In the genomic region with DNA sequence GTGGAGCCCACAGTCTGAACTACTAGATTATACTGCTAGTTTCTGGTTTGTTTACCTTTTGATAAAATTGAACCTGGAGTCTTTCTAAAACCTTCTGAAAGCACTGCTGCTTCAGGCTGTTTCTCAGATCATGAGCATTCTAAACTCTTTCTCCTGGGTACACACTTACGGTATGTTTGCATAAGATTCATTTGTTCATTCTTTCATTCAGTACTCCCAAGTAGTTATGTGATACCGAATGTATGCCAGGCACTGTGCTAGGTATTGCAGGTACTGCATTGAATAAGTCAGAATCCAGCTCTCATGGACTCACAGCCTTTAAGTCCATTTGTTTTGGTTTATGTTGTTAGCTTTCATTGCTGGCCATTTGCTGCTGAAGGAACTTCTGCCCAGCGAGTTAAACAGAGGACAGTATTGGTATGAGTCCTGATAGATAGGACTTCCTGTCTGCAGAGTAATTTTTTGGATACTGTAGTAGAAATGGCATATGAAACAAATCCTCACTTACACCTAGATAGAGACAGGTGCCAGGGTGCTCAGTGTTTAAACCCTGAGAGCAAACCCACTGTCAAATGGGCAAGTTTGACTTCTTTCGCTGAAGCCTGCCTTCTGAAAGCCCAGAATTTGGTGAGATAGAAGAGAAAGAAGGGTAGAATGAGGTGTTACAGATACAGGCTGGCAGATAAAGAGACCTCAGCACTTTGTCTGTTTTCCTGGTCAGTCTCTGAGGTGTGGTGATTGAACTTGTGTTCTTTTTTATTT, we compare ENCODE assay signal across 9 cellular contexts. TPM values are rescaled to one million over a fixed set of nuclear protein-coding genes. Genes with fewer than 3 reads are reported as not detected.
DNase-seq lines count a peak whose midpoint lies in the region; ATAC-seq and TF ChIP-seq lines count a peak whose summit lies in the region.
"Had no signal": no experiment of that assay in that cellular context is flagged by ENCODE, and none has a peak within 500 bp of the region (broad histone marks: within the 10 kb centered on the region; RNA-seq: fewer than 3 reads in every experiment).

No MANE protein-coding gene starts in this region.

- no peaks in the 10 kb centered on the region for H3K36me3 ChIP-seq in CD4-positive, CD25-positive, alpha-beta regulatory T cell (ENCODE audit: control insufficient read depth, insufficient read depth, low read length)
- H3K36me3 ChIP-seq in MM.1S (replicated peaks; ENCODE audit: insufficient read depth, low read length), result no peaks in the 10 kb centered on the region
- no peaks in the 10 kb centered on the region for H3K36me3 ChIP-seq in neural progenitor cell

- H3K27me3 Mint-ChIP-seq in CD4-positive, CD25-positive, alpha-beta regulatory T cell, result no peaks in the 10 kb centered on the region
- no peaks in the 10 kb centered on the region for H3K27me3 Mint-ChIP-seq in dendritic cell treated with granulocyte-macrophage colony-stimulating factor and Interleukin-4, amounts not matched to agents 40 ng/mL and 50 ng/mL, for 4 days
- H3K27me3 Mint-ChIP-seq in neural progenitor cell (ENCODE audit: insufficient read depth, low read depth), result peaks cover 6% of the 10 kb centered on the region

- H3K9ac ChIP-seq in MM.1S (ENCODE audit: low read length), result peak overlapping the region; percentile 75
- no peak overlapping the region for H3K9ac ChIP-seq in neural progenitor cell

- no peak for ATAC-seq in CD4-positive, CD25-positive, alpha-beta regulatory T cell (ENCODE audit: low read depth in 2 of 2)
- ATAC-seq in GM19455 (IDR thresholded peaks at IDR 0.05; ENCODE audit: unreplicated experiment), result no peak
- no peak for ATAC-seq in GM21619 (IDR thresholded peaks at IDR 0.05; ENCODE audit: unreplicated experiment)
- no peak for ATAC-seq in HG03097 (IDR thresholded peaks at IDR 0.05; ENCODE audit: low FRiP score, unreplicated experiment)

- H3K4me1 ChIP-seq in CD4-positive, CD25-positive, alpha-beta regulatory T cell (ENCODE audit: control insufficient read depth, insufficient read depth, low read length, poor library complexity, severe bottlenecking), result peaks cover 74% of the 10 kb centered on the region
- H3K4me1 ChIP-seq in MM.1S (ENCODE audit: low read length) (peaks cover 39% of the 10 kb centered on the region), neural progenitor cell (peaks cover 60% of the 10 kb centered on the region)

- peaks cover 33% of the 10 kb centered on the region; the same call in 1 of the 2 replicates for H3F3A ChIP-seq in MM.1S (ENCODE audit: insufficient read depth, low read length)
- H3F3A ChIP-seq in neural progenitor cell (ENCODE audit: low read depth), result peaks cover 22% of the 10 kb centered on the region

- no peak for TF ChIP-seq CTCF in MM.1S (IDR thresholded peaks at IDR 0.05; ENCODE audit: low read length)
- no peak for TF ChIP-seq CTCF in neural progenitor cell (IDR thresholded peaks at IDR 0.05)

- H3K4me3 ChIP-seq in CD4-positive, CD25-positive, alpha-beta regulatory T cell (ENCODE audit: low read depth, low read length), result peak overlapping the region; percentile 98
- peak overlapping the region; percentile 76 for H3K4me3 ChIP-seq in MM.1S (ENCODE audit: low read length)
- peak overlapping the region; percentile 90 for H3K4me3 ChIP-seq in neural progenitor cell

- peaks cover 58% of the 10 kb centered on the region for H3K79me2 ChIP-seq in MM.1S (ENCODE audit: low read length)
- peaks cover 62% of the 10 kb centered on the region for H3K79me2 ChIP-seq in neural progenitor cell (ENCODE audit: low read depth)

- H4K20me1 ChIP-seq in MM.1S (ENCODE audit: insufficient read depth, low read length), result no peaks in the 10 kb centered on the region
- H4K20me1 ChIP-seq in neural progenitor cell (ENCODE audit: low read depth), result peaks cover 5% of the 10 kb centered on the region

- H3K36me3 Mint-ChIP-seq in CD4-positive, CD25-positive, alpha-beta regulatory T cell, result no peaks in the 10 kb centered on the region
- peaks cover 52% of the 10 kb centered on the region for H3K36me3 Mint-ChIP-seq in dendritic cell treated with granulocyte-macrophage colony-stimulating factor and Interleukin-4, amounts not matched to agents 40 ng/mL and 50 ng/mL, for 4 days (ENCODE audit: low read depth)
- H3K36me3 Mint-ChIP-seq in neural progenitor cell, result peaks cover 4% of the 10 kb centered on the region

- peak in 1 of 3 donors; percentile 39 for DNase-seq in CD4-positive, CD25-positive, alpha-beta regulatory T cell
- no peak for DNase-seq in MM.1S
- DNase-seq in neural progenitor cell (ENCODE audit: low spot score), result no peak
- DNase-seq in SW480 (ENCODE audit: low spot score), result no peak

- H2AFZ ChIP-seq in MM.1S (ENCODE audit: low read length), result no peak overlapping the region
- no peak overlapping the region for H2AFZ ChIP-seq in neural progenitor cell (replicated peaks)

- H3K27me3 ChIP-seq in CD4-positive, CD25-positive, alpha-beta regulatory T cell (ENCODE audit: control insufficient read depth, insufficient read depth, low read length), result no peaks in the 10 kb centered on the region
- H3K27me3 ChIP-seq in MM.1S (replicated peaks; ENCODE audit: insufficient read depth, low read length) (no peaks in the 10 kb centered on the region), neural progenitor cell (no peaks in the 10 kb centered on the region)

- H3K9me3 Mint-ChIP-seq in CD4-positive, CD25-positive, alpha-beta regulatory T cell, result no peaks in the 10 kb centered on the region
- no peaks in the 10 kb centered on the region for H3K9me3 Mint-ChIP-seq in dendritic cell treated with granulocyte-macrophage colony-stimulating factor and Interleukin-4, amounts not matched to agents 40 ng/mL and 50 ng/mL, for 4 days
- H3K9me3 Mint-ChIP-seq in neural progenitor cell, result no peaks in the 10 kb centered on the region

- intact Hi-C loops in dendritic cell treated with granulocyte-macrophage colony-stimulating factor and Interleukin-4, amounts not matched to agents 40 ng/mL and 50 ng/mL, for 4 days (cut with micrococcal nuclease), result loop anchor here (2.0 to 5.0 kb wide), 2 partner anchors 39 to 99 kb away; no protein-coding TSS in a partner anchor

- H3K4me1 Mint-ChIP-seq in CD4-positive, CD25-positive, alpha-beta regulatory T cell, result peaks cover 53 to 81% (median 61%) of the 10 kb centered on the region in 4 donors
- peaks cover 76% of the 10 kb centered on the region for H3K4me1 Mint-ChIP-seq in dendritic cell treated with granulocyte-macrophage colony-stimulating factor and Interleukin-4, amounts not matched to agents 40 ng/mL and 50 ng/mL, for 4 days (ENCODE audit: low read depth)
- H3K4me1 Mint-ChIP-seq in neural progenitor cell, result peaks cover 55% of the 10 kb centered on the region

- peak overlapping the region; percentile 98 to 100 (median 98) for H3K27ac Mint-ChIP-seq in CD4-positive, CD25-positive, alpha-beta regulatory T cell
- peak overlapping the region; percentile 91 for H3K27ac Mint-ChIP-seq in dendritic cell treated with granulocyte-macrophage colony-stimulating factor and Interleukin-4, amounts not matched to agents 40 ng/mL and 50 ng/mL, for 4 days
- no peak overlapping the region for H3K27ac Mint-ChIP-seq in neural progenitor cell

- H3K9me3 ChIP-seq in CD4-positive, CD25-positive, alpha-beta regulatory T cell (ENCODE audit: control insufficient read depth in 2 of 2, low read length in 2 of 2), result no peaks in the 10 kb centered on the region
- no peaks in the 10 kb centered on the region for H3K9me3 ChIP-seq in MM.1S (replicated peaks; ENCODE audit: insufficient read depth, low read length)
- H3K9me3 ChIP-seq in neural progenitor cell (ENCODE audit: low read depth), result no peaks in the 10 kb centered on the region

- H3K4me2 ChIP-seq in MM.1S (ENCODE audit: low read depth, low read length) (peak overlapping the region; percentile 80), neural progenitor cell (peak overlapping the region; percentile 95)

- peak overlapping the region; percentile 91 to 97 (median 96) for H3K4me3 Mint-ChIP-seq in CD4-positive, CD25-positive, alpha-beta regulatory T cell
- H3K4me3 Mint-ChIP-seq in dendritic cell treated with granulocyte-macrophage colony-stimulating factor and Interleukin-4, amounts not matched to agents 40 ng/mL and 50 ng/mL, for 4 days, result peak overlapping the region; percentile 90
- peak overlapping the region; percentile 89 for H3K4me3 Mint-ChIP-seq in neural progenitor cell

- peak overlapping the region; percentile 90 for H3K27ac ChIP-seq in CD4-positive, CD25-positive, alpha-beta regulatory T cell (ENCODE audit: insufficient read depth, low read length, poor library complexity, severe bottlenecking)
- peak overlapping the region; percentile 95; the same call in 1 of the 2 replicates for H3K27ac ChIP-seq in MM.1S (ENCODE audit: low read length)
- no peak overlapping the region for H3K27ac ChIP-seq in neural progenitor cell

- H3K9me2 ChIP-seq in MM.1S (replicated peaks; ENCODE audit: insufficient read depth, low read length), result no peaks in the 10 kb centered on the region

RNA-seq across cellular contexts. Expression of a gene that starts 2.1 kb away (rescaled TPM):
- total RNA-seq in CD4-positive, CD25-positive, alpha-beta regulatory T cell, result 101 TPM
- 10 to 100 TPM in 1 of 4 donors, 1 to 10 TPM in 3; 7.7 to 15.2 (median 9.0) TPM for polyA plus RNA-seq in CD4-positive, CD25-positive, alpha-beta regulatory T cell
- 6.3 and 9.2 TPM in 2 replicates for total RNA-seq in neural progenitor cell (ENCODE audit: low replicate concordance)

RNA-seq across cellular contexts. Expression of a gene that starts 38.8 kb away (rescaled TPM):
- total RNA-seq in CD4-positive, CD25-positive, alpha-beta regulatory T cell, result not detected
- not detected for polyA plus RNA-seq in CD4-positive, CD25-positive, alpha-beta regulatory T cell
- total RNA-seq in neural progenitor cell (ENCODE audit: low replicate concordance), result 8.6 and 19.7 TPM in 2 replicates
- total RNA-seq: HT1080 had no signal
